In the genomic region with DNA sequence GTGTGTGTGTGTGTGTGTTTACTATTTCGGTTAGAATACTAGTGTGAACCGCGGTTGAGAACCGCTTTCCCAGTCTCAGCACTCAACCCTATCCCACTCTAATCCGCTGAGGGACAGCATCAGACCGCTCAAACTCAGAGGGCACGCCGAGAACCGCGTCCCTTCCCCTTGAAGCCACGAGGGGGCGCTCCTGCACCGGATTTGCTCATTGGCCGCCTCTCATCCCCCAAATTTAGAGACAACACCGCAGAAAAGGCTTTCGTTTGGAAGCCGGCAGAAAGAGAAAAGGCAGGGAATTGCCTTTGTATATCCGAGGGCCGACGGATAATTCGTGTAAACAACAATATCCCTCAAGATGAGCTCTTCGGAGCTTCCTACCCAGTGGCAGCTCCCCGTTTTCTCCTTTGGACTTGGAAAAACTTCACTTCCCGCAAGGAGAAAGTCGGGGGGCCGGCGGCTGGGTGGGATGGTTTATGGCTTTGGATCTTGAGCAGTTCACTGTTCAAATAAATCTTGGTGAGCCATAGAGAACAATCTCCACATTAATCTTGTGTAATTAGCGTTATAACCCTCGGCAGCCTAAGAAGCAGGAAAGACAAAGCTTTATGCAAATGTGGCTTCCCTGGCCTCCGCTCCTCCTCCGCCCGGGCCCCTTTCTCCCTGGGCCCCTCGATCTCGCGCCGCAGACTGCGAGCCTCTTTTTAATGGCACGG, we compare ENCODE assay signal across 8 cellular contexts.
DNase-seq lines count a peak whose midpoint lies in the region; ATAC-seq lines count a peak whose summit lies in the region.

No MANE protein-coding gene starts in this region.

- peaks cover 26% of the 10 kb centered on the region for H3K4me1 ChIP-seq in ectodermal cell (ENCODE audit: control insufficient read depth, insufficient read depth, low read length)

- 0 to 1% methylated on average over 37 of the region's 38 CpGs for WGBS in ectodermal cell, 2 experiments

- no peaks in the 10 kb centered on the region for H3K9me3 ChIP-seq in ectodermal cell (ENCODE audit: control insufficient read depth, low read length)

- peaks cover 5% of the 10 kb centered on the region for H3K36me3 Mint-ChIP-seq in memory B cell

- ATAC-seq in GM19324 (IDR thresholded peaks at IDR 0.05; ENCODE audit: low FRiP score, unreplicated experiment) (peak; percentile 85), HG03442 (IDR thresholded peaks at IDR 0.05; ENCODE audit: unreplicated experiment) (peak; percentile 78), memory B cell (ENCODE audit: low read depth) (peak; percentile 71)

- H3K27ac Mint-ChIP-seq in memory B cell, result no peak overlapping the region

- H3K27ac ChIP-seq in ectodermal cell (ENCODE audit: insufficient read depth, low read depth, low read length, poor library complexity, severe bottlenecking), result no peak overlapping the region

- peaks cover 29% of the 10 kb centered on the region for H3K27me3 Mint-ChIP-seq in memory B cell

- H3K4me3 ChIP-seq in ectodermal cell (ENCODE audit: insufficient read depth, low read depth, low read length), result peak overlapping the region; percentile 43

- peak in 12 of 14 donors; percentile 24 to 82 (median 64) for DNase-seq in C1 segment of cervical spinal cord (lab: John Stamatoyannopoulos, UW)
- DNase-seq in NCI-H524 (lab: John Stamatoyannopoulos, UW), result peak; percentile 88 to 91
- peak; percentile 76 to 79 for DNase-seq in activated CD4-positive, alpha-beta T cell treated with anti-CD3 and anti-CD28 coated beads, Interleukin-2, amount 50 U/mL, for 48 hours
- peak; percentile 52 to 56 for DNase-seq in memory B cell (ENCODE audit: low spot score in 2 of 2)
- DNase-seq in stimulated activated CD8-positive, alpha-beta memory T cell treated with anti-CD3 and anti-CD28 coated beads, Interleukin-12 subunit alpha, Interleukin-12 subunit beta, amount 100 ng/mL, for 4 hours (ENCODE audit: low read depth), result peak; percentile 17

- no peaks in the 10 kb centered on the region for H3K36me3 ChIP-seq in ectodermal cell (ENCODE audit: control insufficient read depth, insufficient read depth, low read length)

- peak overlapping the region; percentile 83 for H3K4me3 Mint-ChIP-seq in memory B cell

- H3K4me1 Mint-ChIP-seq in memory B cell, result peaks cover 32% of the 10 kb centered on the region

- peaks cover 59% of the 10 kb centered on the region for H3K27me3 ChIP-seq in ectodermal cell (ENCODE audit: control insufficient read depth, insufficient read depth, low read length, poor library complexity, severe bottlenecking)

- H3K9me3 Mint-ChIP-seq in memory B cell, result peaks cover 4% of the 10 kb centered on the region

Comparison
In these comparisons a context has a peak if more than half of its experiments do, and no peak if none do; other contexts are left out.
1. DNase-seq: peak in every context shown above with its lines; median percentile 90 in NCI-H524; 78 in activated CD4-positive, alpha-beta T cell treated with anti-CD3 and anti-CD28 coated beads, Interleukin-2, amount 50 U/mL, for 48 hours; 64 in C1 segment of cervical spinal cord; 54 in memory B cell; 17 in stimulated activated CD8-positive, alpha-beta memory T cell treated with anti-CD3 and anti-CD28 coated beads, Interleukin-12 subunit alpha, Interleukin-12 subunit beta, amount 100 ng/mL, for 4 hours.